ENCODE assay signal across 16 cellular contexts in genomic region chr4:78441786-78442185, GRCh38.
"Had no signal": no experiment of that assay in that cellular context is flagged by ENCODE, and none has a peak within 500 bp of the region (broad histone marks: within the 10 kb centered on the region; RNA-seq: fewer than 3 reads in every experiment).

No MANE protein-coding gene starts in this region.

- H3K9me3 Mint-ChIP-seq: activated CD4-positive, alpha-beta T cell treated with anti-CD3 and anti-CD28 coated beads, Interleukin-2, amount 10 ng/mL, durations not matched to agents 7 days and 5 days; activated CD8-positive, alpha-beta T cell treated with anti-CD3 and anti-CD28 coated beads for 36 hours; activated naive CD4-positive, alpha-beta T cell treated with anti-CD3 and anti-CD28 coated beads, Interleukin-2, amount 10 ng/mL, durations not matched to agents 7 days and 5 days; naive thymus-derived CD4-positive, alpha-beta T cell; type B pancreatic cell had no signal

- H3K36me3 Mint-ChIP-seq: activated CD8-positive, alpha-beta memory T cell treated with anti-CD3 and anti-CD28 coated beads, Interleukin-2, amount 10 ng/mL, durations not matched to agents 7 days and 5 days; activated naive CD4-positive, alpha-beta T cell treated with anti-CD3 and anti-CD28 coated beads, Interleukin-2, amount 10 ng/mL, durations not matched to agents 7 days and 5 days; naive thymus-derived CD4-positive, alpha-beta T cell had no signal

- H3K4me3 Mint-ChIP-seq: activated CD4-positive, alpha-beta T cell treated with anti-CD3 and anti-CD28 coated beads, Interleukin-2, amount 10 ng/mL, durations not matched to agents 7 days and 5 days; activated CD8-positive, alpha-beta memory T cell treated with anti-CD3 and anti-CD28 coated beads, Interleukin-2, amount 10 ng/mL, durations not matched to agents 7 days and 5 days; activated CD8-positive, alpha-beta T cell treated with anti-CD3 and anti-CD28 coated beads for 36 hours; activated naive CD4-positive, alpha-beta T cell treated with anti-CD3 and anti-CD28 coated beads, Interleukin-2, amount 10 ng/mL, durations not matched to agents 7 days and 5 days; naive thymus-derived CD4-positive, alpha-beta T cell; type B pancreatic cell had no signal

- DNase-seq: activated CD4-positive, alpha-beta T cell treated with anti-CD3 and anti-CD28 coated beads, Interleukin-2, amount 10 ng/mL, durations not matched to agents 7 days and 5 days; activated CD8-positive, alpha-beta memory T cell treated with anti-CD3 and anti-CD28 coated beads, Interleukin-2, amount 10 ng/mL, durations not matched to agents 7 days and 5 days; activated CD8-positive, alpha-beta T cell treated with anti-CD3 and anti-CD28 coated beads for 36 hours; activated effector memory CD4-positive, alpha-beta T cell treated with anti-CD3 and anti-CD28 coated beads, Interleukin-2, amount 50 U/mL, for 16 hours; activated naive CD4-positive, alpha-beta T cell treated with anti-CD3 and anti-CD28 coated beads, Interleukin-2, amount 10 ng/mL, durations not matched to agents 7 days and 5 days; activated T-cell treated with anti-CD3 and anti-CD28 coated beads for 4 hours; foreskin fibroblast; lower lobe of right lung; naive thymus-derived CD4-positive, alpha-beta T cell; spleen; stimulated activated CD4-positive, alpha-beta T cell treated with anti-CD3 and anti-CD28 coated beads, Interleukin-4, amount 100 ng/mL, for 1 hour; stimulated activated naive CD4-positive, alpha-beta T cell treated with Interleukin-2 at 50 U/mL for 16 hours; T-helper 2 cell had no signal

- H3K4me1 Mint-ChIP-seq: activated CD4-positive, alpha-beta T cell treated with anti-CD3 and anti-CD28 coated beads, Interleukin-2, amount 10 ng/mL, durations not matched to agents 7 days and 5 days; activated CD8-positive, alpha-beta memory T cell treated with anti-CD3 and anti-CD28 coated beads, Interleukin-2, amount 10 ng/mL, durations not matched to agents 7 days and 5 days; activated naive CD4-positive, alpha-beta T cell treated with anti-CD3 and anti-CD28 coated beads, Interleukin-2, amount 10 ng/mL, durations not matched to agents 7 days and 5 days had no signal

- ATAC-seq: activated CD4-positive, CD25-positive, alpha-beta regulatory T cell treated with anti-CD3 and anti-CD28 coated beads, Interleukin-2, amount 50 U/mL, for 24 hours; activated CD8-positive, alpha-beta memory T cell treated with anti-CD3 and anti-CD28 coated beads, Interleukin-2, amount 10 ng/mL, durations not matched to agents 7 days and 5 days; activated CD8-positive, alpha-beta T cell treated with anti-CD3 and anti-CD28 coated beads for 36 hours; left lobe of liver; lower lobe of right lung; naive thymus-derived CD4-positive, alpha-beta T cell had no signal

- H3K27me3 Mint-ChIP-seq: activated naive CD4-positive, alpha-beta T cell treated with anti-CD3 and anti-CD28 coated beads, Interleukin-2, amount 10 ng/mL, durations not matched to agents 7 days and 5 days; type B pancreatic cell had no signal

- H3K27ac Mint-ChIP-seq: activated CD4-positive, alpha-beta T cell treated with anti-CD3 and anti-CD28 coated beads, Interleukin-2, amount 10 ng/mL, durations not matched to agents 7 days and 5 days; activated CD8-positive, alpha-beta memory T cell treated with anti-CD3 and anti-CD28 coated beads, Interleukin-2, amount 10 ng/mL, durations not matched to agents 7 days and 5 days; activated CD8-positive, alpha-beta T cell treated with anti-CD3 and anti-CD28 coated beads for 36 hours; activated naive CD4-positive, alpha-beta T cell treated with anti-CD3 and anti-CD28 coated beads, Interleukin-2, amount 10 ng/mL, durations not matched to agents 7 days and 5 days; naive thymus-derived CD4-positive, alpha-beta T cell; type B pancreatic cell had no signal
